10 cellular contexts compared by ENCODE assay signal in genomic region chr2:54629914-54630609, GRCh38.
DNase-seq lines count a peak whose midpoint lies in the region; ATAC-seq and TF ChIP-seq lines count a peak whose summit lies in the region.
"Had no signal": no experiment of that assay in that cellular context is flagged by ENCODE, and none has a peak within 500 bp of the region (broad histone marks: within the 10 kb centered on the region; RNA-seq: fewer than 3 reads in every experiment).

No MANE protein-coding gene starts in this region.

- TF ChIP-seq CTCF in activated CD8-positive, alpha-beta T cell treated with anti-CD3 and anti-CD28 coated beads for 36 hours (IDR thresholded peaks at IDR 0.05), result no peak

- peaks cover 8 to 65% (median 51%) of the 10 kb centered on the region in 5 donors for H3K4me1 ChIP-seq in subcutaneous abdominal adipose tissue (ENCODE audit: control insufficient read depth in 5 of 5, insufficient read depth in 5 of 5, low read length in 5 of 5)

- H3K27ac Mint-ChIP-seq in activated CD8-positive, alpha-beta T cell treated with anti-CD3 and anti-CD28 coated beads for 36 hours, result peak overlapping the region; percentile 78
- H3K27ac Mint-ChIP-seq in activated CD8-positive, alpha-beta T cell treated with anti-CD3 and anti-CD28 coated beads, Interleukin-2, amount 10 ng/mL, durations not matched to agents 7 days and 5 days, result no peak overlapping the region
- peak overlapping the region; percentile 72 for H3K27ac Mint-ChIP-seq in activated naive CD8-positive, alpha-beta T cell treated with anti-CD3 and anti-CD28 coated beads for 36 hours

- H3K27ac ChIP-seq in subcutaneous abdominal adipose tissue (ENCODE audit: low read depth, low read length), result peak overlapping the region; percentile 89

- H3K4me1 Mint-ChIP-seq in activated CD8-positive, alpha-beta T cell treated with anti-CD3 and anti-CD28 coated beads for 36 hours (ENCODE audit: low read depth), result peaks cover 26% of the 10 kb centered on the region
- peaks cover 16% of the 10 kb centered on the region for H3K4me1 Mint-ChIP-seq in activated CD8-positive, alpha-beta T cell treated with anti-CD3 and anti-CD28 coated beads, Interleukin-2, amount 10 ng/mL, durations not matched to agents 7 days and 5 days (ENCODE audit: low read depth)
- H3K4me1 Mint-ChIP-seq in activated naive CD8-positive, alpha-beta T cell treated with anti-CD3 and anti-CD28 coated beads for 36 hours, result peaks cover 28% of the 10 kb centered on the region

- H3K36me3 ChIP-seq in subcutaneous abdominal adipose tissue (ENCODE audit: control insufficient read depth in 5 of 5, insufficient read depth in 5 of 5, low read length in 5 of 5), result peaks cover 8 to 92% (median 79%) of the 10 kb centered on the region in 5 donors

- POLR2A ChIA-PET in activated CD8-positive, alpha-beta T cell treated with anti-CD3 and anti-CD28 coated beads for 36 hours (lab: Charles Lee), result interaction anchor here (1.4 kb wide), 1 partner anchor 105 kb away, joined by 4 read pairs; no protein-coding TSS in a partner anchor
- POLR2A ChIA-PET in activated CD8-positive, alpha-beta T cell treated with anti-CD3 and anti-CD28 coated beads, Interleukin-2, amount 10 ng/mL, durations not matched to agents 7 days and 5 days (lab: Charles Lee), result interaction anchor here (0.5 to 0.6 kb wide), 2 partner anchors 647 to 655 kb away, joined by 3 to 4 read pairs; no protein-coding TSS in a partner anchor

- H3K36me3 Mint-ChIP-seq in activated CD8-positive, alpha-beta T cell treated with anti-CD3 and anti-CD28 coated beads for 36 hours (ENCODE audit: low read depth), result peaks cover 61% of the 10 kb centered on the region
- peaks cover 80% of the 10 kb centered on the region for H3K36me3 Mint-ChIP-seq in activated CD8-positive, alpha-beta T cell treated with anti-CD3 and anti-CD28 coated beads, Interleukin-2, amount 10 ng/mL, durations not matched to agents 7 days and 5 days (ENCODE audit: low read depth)
- peaks cover 42% of the 10 kb centered on the region for H3K36me3 Mint-ChIP-seq in activated naive CD8-positive, alpha-beta T cell treated with anti-CD3 and anti-CD28 coated beads for 36 hours

- intact Hi-C loops in activated CD8-positive, alpha-beta T cell treated with anti-CD3 and anti-CD28 coated beads for 36 hours (cut with micrococcal nuclease), result loop anchor here (10.0 kb wide), 1 partner anchor 105 kb away; no protein-coding TSS in a partner anchor

- H3K9me3 ChIP-seq in subcutaneous abdominal adipose tissue (ENCODE audit: control insufficient read depth in 5 of 5, low read length in 5 of 5), result no peaks in the 10 kb centered on the region
- H3K9me3 ChIP-seq: BE2C had no signal

- H3K4me3 Mint-ChIP-seq in activated CD8-positive, alpha-beta T cell treated with anti-CD3 and anti-CD28 coated beads for 36 hours, result no peak overlapping the region
- H3K4me3 Mint-ChIP-seq in activated CD8-positive, alpha-beta T cell treated with anti-CD3 and anti-CD28 coated beads, Interleukin-2, amount 10 ng/mL, durations not matched to agents 7 days and 5 days, result no peak overlapping the region
- H3K4me3 Mint-ChIP-seq in activated naive CD8-positive, alpha-beta T cell treated with anti-CD3 and anti-CD28 coated beads for 36 hours, result no peak overlapping the region

- H3K4me3 ChIP-seq in subcutaneous abdominal adipose tissue (ENCODE audit: low read depth in 1 of 5, low read length in 5 of 5), result no peak overlapping the region

- H3K9me3 Mint-ChIP-seq in activated CD8-positive, alpha-beta T cell treated with anti-CD3 and anti-CD28 coated beads for 36 hours, result no peaks in the 10 kb centered on the region
- H3K9me3 Mint-ChIP-seq in activated CD8-positive, alpha-beta T cell treated with anti-CD3 and anti-CD28 coated beads, Interleukin-2, amount 10 ng/mL, durations not matched to agents 7 days and 5 days (ENCODE audit: insufficient read depth), result no peaks in the 10 kb centered on the region
- no peaks in the 10 kb centered on the region for H3K9me3 Mint-ChIP-seq in activated naive CD8-positive, alpha-beta T cell treated with anti-CD3 and anti-CD28 coated beads for 36 hours

- H3K27me3 ChIP-seq in subcutaneous abdominal adipose tissue (ENCODE audit: control insufficient read depth in 5 of 5, insufficient read depth in 4 of 5, low read length in 5 of 5), result no peaks in the 10 kb centered on the region
- H3K27me3 ChIP-seq: BE2C had no signal

- ATAC-seq in activated CD8-positive, alpha-beta T cell treated with anti-CD3 and anti-CD28 coated beads for 36 hours, result peak; percentile 74
- ATAC-seq in activated CD8-positive, alpha-beta T cell treated with anti-CD3 and anti-CD28 coated beads, Interleukin-2, amount 10 ng/mL, durations not matched to agents 7 days and 5 days, result no peak
- ATAC-seq in GM21737 (IDR thresholded peaks at IDR 0.05; ENCODE audit: unreplicated experiment), result no peak

- H3K27me3 Mint-ChIP-seq in activated CD8-positive, alpha-beta T cell treated with anti-CD3 and anti-CD28 coated beads for 36 hours, result no peaks in the 10 kb centered on the region
- H3K27me3 Mint-ChIP-seq in activated CD8-positive, alpha-beta T cell treated with anti-CD3 and anti-CD28 coated beads, Interleukin-2, amount 10 ng/mL, durations not matched to agents 7 days and 5 days (ENCODE audit: low read depth), result no peaks in the 10 kb centered on the region
- H3K27me3 Mint-ChIP-seq in activated naive CD8-positive, alpha-beta T cell treated with anti-CD3 and anti-CD28 coated beads for 36 hours, result no peaks in the 10 kb centered on the region

- H3K9ac ChIP-seq in subcutaneous abdominal adipose tissue (ENCODE audit: low read length in 5 of 5), result peak overlapping the region in 2 of 5 donors; percentile 16 to 36

- DNase-seq in activated CD8-positive, alpha-beta T cell treated with anti-CD3 and anti-CD28 coated beads for 36 hours, result peak; percentile 67
- DNase-seq in activated CD8-positive, alpha-beta T cell treated with anti-CD3 and anti-CD28 coated beads, Interleukin-2, amount 10 ng/mL, durations not matched to agents 7 days and 5 days, result no peak
- peak; percentile 28 for DNase-seq in activated naive CD8-positive, alpha-beta T cell treated with anti-CD3 and anti-CD28 coated beads for 36 hours
- DNase-seq in hepatic stellate cell (ENCODE audit: low spot score) (peak; percentile 36), cerebellar nuclear complex (lab: John Stamatoyannopoulos, UW) (no peak), NCI-H2171 treated with DMSO at 0.1 percent for 48 hours (lab: John Stamatoyannopoulos, UW) (no peak)
- DNase-seq: BE2C, NCI-H1417 had no signal

- CTCF ChIA-PET in activated CD8-positive, alpha-beta T cell treated with anti-CD3 and anti-CD28 coated beads for 36 hours (lab: Charles Lee), result interaction anchor here (1.1 to 1.5 kb wide), 3 partner anchors 28 to 107 kb away, joined by 3 to 5 read pairs (median 3); no protein-coding TSS in a partner anchor
- CTCF ChIA-PET in activated CD8-positive, alpha-beta T cell treated with anti-CD3 and anti-CD28 coated beads, Interleukin-2, amount 10 ng/mL, durations not matched to agents 7 days and 5 days (lab: Charles Lee), result interaction anchor here (0.8 kb wide), 1 partner anchor 36 kb away, joined by 3 read pairs; no protein-coding TSS in a partner anchor

Comparison
In these comparisons a context has a peak if more than half of its experiments do, and no peak if none do; other contexts are left out.
1. DNase-seq: peak in activated CD8-positive, alpha-beta T cell treated with anti-CD3 and anti-CD28 coated beads for 36 hours (single experiment), activated naive CD8-positive, alpha-beta T cell treated with anti-CD3 and anti-CD28 coated beads for 36 hours (single experiment) and hepatic stellate cell (single experiment); none in activated CD8-positive, alpha-beta T cell treated with anti-CD3 and anti-CD28 coated beads, Interleukin-2, amount 10 ng/mL, durations not matched to agents 7 days and 5 days (single experiment), cerebellar nuclear complex (0 of 2) and NCI-H2171 treated with DMSO at 0.1 percent for 48 hours (single experiment).